22 cellular contexts compared by ENCODE assay signal in the genomic region with DNA sequence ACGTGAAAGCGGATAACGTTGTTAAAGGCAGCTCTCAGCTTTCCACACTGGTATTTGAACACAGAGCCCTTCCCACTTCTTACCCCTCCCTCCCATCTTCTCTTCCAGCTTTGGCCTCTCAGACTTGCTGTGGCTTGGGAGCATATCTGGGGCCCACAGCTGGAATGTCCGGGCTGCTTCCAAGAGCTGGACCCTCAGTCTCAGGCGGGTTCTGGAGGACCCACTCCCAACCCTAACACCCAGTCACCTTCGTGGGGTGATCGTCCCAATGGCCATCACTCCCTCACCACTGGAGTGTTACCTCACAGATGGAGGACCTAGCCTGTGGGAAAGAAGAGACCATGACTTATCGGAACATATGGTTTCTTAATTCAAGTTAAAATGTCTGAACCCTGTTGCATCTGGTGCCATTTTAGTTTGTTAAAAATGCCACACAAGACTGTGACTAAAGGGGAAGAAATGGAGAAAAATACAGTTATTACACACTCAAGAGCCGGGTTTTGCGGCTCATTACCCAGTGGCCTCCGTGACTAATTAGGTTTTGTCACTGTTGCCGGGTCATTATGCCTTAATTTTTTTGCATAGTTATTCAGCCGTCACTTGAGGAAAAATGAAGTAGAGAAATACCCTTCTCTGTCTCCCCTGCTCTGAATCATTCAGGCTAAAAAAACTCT.
DNase-seq lines count a peak whose midpoint lies in the region; ATAC-seq, FAIRE-seq and TF ChIP-seq lines count a peak whose summit lies in the region.
"Had no signal": no experiment of that assay in that cellular context is flagged by ENCODE, and none has a peak within 500 bp of the region (broad histone marks: within the 10 kb centered on the region; RNA-seq: fewer than 3 reads in every experiment).

No MANE protein-coding gene starts in this region.

- H3K9me3 ChIP-seq in SJCRH30 (replicated peaks) (no peaks in the 10 kb centered on the region), kidney (ENCODE audit: control insufficient read depth in 1 of 2, low read length in 2 of 2) (no peaks in the 10 kb centered on the region), neuronal stem cell (replicated peaks in 1 of 2; ENCODE audit: control insufficient read depth in 2 of 2, insufficient read depth in 1 of 2, low read depth in 1 of 2, low read length in 2 of 2) (no peaks in the 10 kb centered on the region), mesenchymal stem cell (ENCODE audit: control insufficient read depth, low read length) (no peaks in the 10 kb centered on the region)
- H3K9me3 ChIP-seq: BE2C, Peyer's patch, SJSA1 had no signal

- H4K91ac ChIP-seq in neuronal stem cell (ENCODE audit: low read depth, low read length, poor library complexity) (no peak overlapping the region), mesenchymal stem cell (ENCODE audit: low read length) (no peak overlapping the region)

- H3K4me1 ChIP-seq in SJCRH30 (peaks cover 58% of the 10 kb centered on the region), kidney (ENCODE audit: control insufficient read depth in 1 of 2, insufficient read depth in 1 of 2, low read depth in 1 of 2, low read length in 2 of 2) (no peaks in the 10 kb centered on the region), neuronal stem cell (ENCODE audit: control insufficient read depth in 2 of 2, insufficient read depth in 1 of 2, low read depth in 1 of 2, low read length in 2 of 2) (peaks cover 3 to 28% of the 10 kb centered on the region in 2 donors), mesenchymal stem cell (ENCODE audit: control insufficient read depth, insufficient read depth, low read depth, low read length) (no peaks in the 10 kb centered on the region)
- H3K4me1 ChIP-seq: BE2C, Peyer's patch, SJSA1 had no signal

- DNase-seq in GM06990 (ENCODE audit: extremely low read depth, insufficient read length) (peak; percentile 25), SJCRH30 (peak; percentile 88 to 97), kidney (peak; percentile 41), neuronal stem cell (ENCODE audit: low spot score) (no peak), HTR-8/SVneo (ENCODE audit: insufficient read length, low spot score) (no peak), C1 segment of cervical spinal cord (lab: John Stamatoyannopoulos, UW) (no peak), mesenchymal stem cell (no peak)
- DNase-seq: BE2C; CD4-positive, CD25-positive, alpha-beta regulatory T cell; DMS79; HCEC 1CT; KG1; NCI-H1092 treated with DMSO at 0.1 percent for 48 hours; NCI-H1436 treated with DMSO at 0.1 percent for 48 hours; NCI-H1930; NCI-H748 treated with DMSO at 0.1 percent for 48 hours; Peyer's patch had no signal

- H2BK12ac ChIP-seq in neuronal stem cell (ENCODE audit: low read length) (no peak overlapping the region), mesenchymal stem cell (ENCODE audit: low read length in 2 of 2) (no peak overlapping the region)

- H3K4ac ChIP-seq in neuronal stem cell (ENCODE audit: low read length) (no peak overlapping the region), mesenchymal stem cell (ENCODE audit: low read depth in 1 of 2, low read length in 2 of 2) (no peak overlapping the region)

- H3K23ac ChIP-seq in neuronal stem cell (ENCODE audit: low read depth, low read length, poor library complexity) (no peak overlapping the region), mesenchymal stem cell (ENCODE audit: low read length in 2 of 2) (no peak overlapping the region)

- H4K8ac ChIP-seq in neuronal stem cell (ENCODE audit: low read depth, low read length): no peak overlapping the region
- H4K8ac ChIP-seq in mesenchymal stem cell (ENCODE audit: low read length): no peak overlapping the region

- H3K79me1 ChIP-seq in neuronal stem cell (ENCODE audit: low read depth, low read length) (no peaks in the 10 kb centered on the region), mesenchymal stem cell (replicated peaks; ENCODE audit: low read length, poor library complexity, severe bottlenecking) (no peaks in the 10 kb centered on the region)

- H3K4me3 ChIP-seq in GM06990 (replicated peaks; ENCODE audit: low read depth, low read length) (no peak overlapping the region), SJCRH30 (peak overlapping the region; percentile 4; the same call in 1 of the 2 replicates), kidney (ENCODE audit: low read length in 2 of 2) (no peak overlapping the region), neuronal stem cell (ENCODE audit: low read length in 2 of 2) (no peak overlapping the region), mesenchymal stem cell (ENCODE audit: insufficient read depth in 1 of 2, low read depth in 1 of 2, low read length in 2 of 2) (no peak overlapping the region)
- H3K4me3 ChIP-seq: GM23338, Peyer's patch, SJSA1 had no signal

- H3K9ac ChIP-seq in kidney (ENCODE audit: low read length in 2 of 2): no peak overlapping the region
- H3K9ac ChIP-seq in neuronal stem cell (ENCODE audit: low read depth, low read length, poor library complexity): no peak overlapping the region
- H3K9ac ChIP-seq in mesenchymal stem cell (ENCODE audit: low read length): no peak overlapping the region

- peak overlapping the region; percentile 38 for H2AK5ac ChIP-seq in neuronal stem cell (ENCODE audit: low read depth, low read length)
- H2AK5ac ChIP-seq in mesenchymal stem cell (ENCODE audit: low read length, severe bottlenecking): no peak overlapping the region

- intact Hi-C loops in kidney (cut with DNase I): no loop called here

- no peaks in the 10 kb centered on the region for H3K36me3 ChIP-seq in GM06990 (ENCODE audit: control insufficient read depth, insufficient read depth, low read length)
- no peaks in the 10 kb centered on the region for H3K36me3 ChIP-seq in SJCRH30
- no peaks in the 10 kb centered on the region for H3K36me3 ChIP-seq in kidney (ENCODE audit: control insufficient read depth in 1 of 2, insufficient read depth in 2 of 2, low read length in 2 of 2)
- no peaks in the 10 kb centered on the region for H3K36me3 ChIP-seq in neuronal stem cell (replicated peaks in 1 of 2; ENCODE audit: control insufficient read depth in 2 of 2, insufficient read depth in 2 of 2, low read length in 2 of 2)
- no peaks in the 10 kb centered on the region for H3K36me3 ChIP-seq in mesenchymal stem cell (ENCODE audit: control insufficient read depth in 1 of 2, insufficient read depth in 2 of 2, low read depth in 1 of 2, low read length in 2 of 2)
- H3K36me3 ChIP-seq: BE2C, Peyer's patch, SJSA1 had no signal

- no peak overlapping the region for H2BK5ac ChIP-seq in neuronal stem cell (ENCODE audit: low read length)
- H2BK5ac ChIP-seq in mesenchymal stem cell (ENCODE audit: low read depth, low read length, poor library complexity, severe bottlenecking): no peak overlapping the region

- no peak overlapping the region for H3K4me2 ChIP-seq in neuronal stem cell (ENCODE audit: insufficient read depth, low read length, poor library complexity, severe bottlenecking)
- H3K4me2 ChIP-seq in mesenchymal stem cell (ENCODE audit: low read length, poor library complexity, severe bottlenecking): no peak overlapping the region
- H3K4me2 ChIP-seq: GM23338 had no signal

- no CpG with 5 or more reads among the region's 13 CpGs for WGBS in neuronal stem cell (ENCODE audit: extremely low coverage in 2 of 2, insufficient read length in 2 of 2, insufficient replicate concordance in 1 of 2), 2 donors
- 82% methylated on average over 13 of the region's 13 CpGs for WGBS in mesenchymal stem cell

- H3K27ac ChIP-seq in SJCRH30 (peak overlapping the region; percentile 98), kidney (ENCODE audit: low read depth in 2 of 2, low read length in 2 of 2) (no peak overlapping the region), neuronal stem cell (replicated peaks; ENCODE audit: low read length) (peak overlapping the region; percentile 32), mesenchymal stem cell (ENCODE audit: low read length, poor library complexity, severe bottlenecking) (no peak overlapping the region)
- H3K27ac ChIP-seq: Peyer's patch, SJSA1 had no signal

- H2BK15ac ChIP-seq in neuronal stem cell (ENCODE audit: low read length) (no peak overlapping the region), mesenchymal stem cell (ENCODE audit: low read depth, poor library complexity, severe bottlenecking) (no peak overlapping the region)

- H2AFZ ChIP-seq in neuronal stem cell (ENCODE audit: low read length) (no peak overlapping the region), mesenchymal stem cell (ENCODE audit: low read depth, low read length) (no peak overlapping the region)
- H2AFZ ChIP-seq: GM23338 had no signal

- no peak for ATAC-seq in HG03442 (IDR thresholded peaks at IDR 0.05; ENCODE audit: unreplicated experiment)
- ATAC-seq: GM23338 had no signal

- FAIRE-seq in kidney (lab: Jason Lieb, UNC) (no peak), HTR-8/SVneo (lab: Jason Lieb, UNC) (no peak)
- FAIRE-seq: A204.1, GM12891 had no signal

- H3K27me3 ChIP-seq in GM06990 (replicated peaks; ENCODE audit: control insufficient read depth, insufficient read depth, low read length) (no peaks in the 10 kb centered on the region; the same call in 1 of the 2 replicates), SJCRH30 (no peaks in the 10 kb centered on the region), neuronal stem cell (ENCODE audit: control insufficient read depth in 3 of 3, insufficient read depth in 3 of 3, low read depth in 1 of 3, low read length in 3 of 3) (peaks cover 0 to 92% (median 0%) of the 10 kb centered on the region in 3 experiments), mesenchymal stem cell (ENCODE audit: control insufficient read depth in 1 of 2, insufficient read depth in 1 of 2, low read length in 2 of 2) (peaks cover 21 to 48% of the 10 kb centered on the region in 2 experiments)
- H3K27me3 ChIP-seq: BE2C, Peyer's patch had no signal

- TF ChIP-seq CTCF in GM06990 (IDR thresholded peaks at IDR 0.05; ENCODE audit: insufficient read depth, low read length, poor library complexity, severe bottlenecking) (no peak), kidney (IDR thresholded peaks at IDR 0.05; ENCODE audit: borderline replicate concordance, extremely low read depth, insufficient read depth) (no peak)

- H3K18ac ChIP-seq in neuronal stem cell (ENCODE audit: low read length): peak overlapping the region; percentile 41
- no peak overlapping the region for H3K18ac ChIP-seq in mesenchymal stem cell (ENCODE audit: low read depth in 1 of 2, low read length in 2 of 2)

- H3K14ac ChIP-seq in neuronal stem cell (ENCODE audit: low read length) (no peak overlapping the region), mesenchymal stem cell (ENCODE audit: low read length in 2 of 2) (no peak overlapping the region)

- H2BK120ac ChIP-seq in neuronal stem cell (ENCODE audit: low read depth, low read length): no peak overlapping the region
- no peak overlapping the region for H2BK120ac ChIP-seq in mesenchymal stem cell (ENCODE audit: low read depth, low read length)

Comparison
In these comparisons a context has a peak if more than half of its experiments do, and no peak if none do; other contexts are left out.
1. DNase-seq: peak in GM06990 (single experiment), SJCRH30 (2 of 2) and kidney (single experiment); none in neuronal stem cell (single experiment), HTR-8/SVneo (single experiment), C1 segment of cervical spinal cord (0 of 14) and mesenchymal stem cell (single experiment).
2. H3K27ac ChIP-seq: peak in SJCRH30 (single experiment) and neuronal stem cell (single experiment); none in kidney (0 of 2) and mesenchymal stem cell (single experiment).